Comparison of ENCODE assay signal across 8 cellular contexts in the genomic region with DNA sequence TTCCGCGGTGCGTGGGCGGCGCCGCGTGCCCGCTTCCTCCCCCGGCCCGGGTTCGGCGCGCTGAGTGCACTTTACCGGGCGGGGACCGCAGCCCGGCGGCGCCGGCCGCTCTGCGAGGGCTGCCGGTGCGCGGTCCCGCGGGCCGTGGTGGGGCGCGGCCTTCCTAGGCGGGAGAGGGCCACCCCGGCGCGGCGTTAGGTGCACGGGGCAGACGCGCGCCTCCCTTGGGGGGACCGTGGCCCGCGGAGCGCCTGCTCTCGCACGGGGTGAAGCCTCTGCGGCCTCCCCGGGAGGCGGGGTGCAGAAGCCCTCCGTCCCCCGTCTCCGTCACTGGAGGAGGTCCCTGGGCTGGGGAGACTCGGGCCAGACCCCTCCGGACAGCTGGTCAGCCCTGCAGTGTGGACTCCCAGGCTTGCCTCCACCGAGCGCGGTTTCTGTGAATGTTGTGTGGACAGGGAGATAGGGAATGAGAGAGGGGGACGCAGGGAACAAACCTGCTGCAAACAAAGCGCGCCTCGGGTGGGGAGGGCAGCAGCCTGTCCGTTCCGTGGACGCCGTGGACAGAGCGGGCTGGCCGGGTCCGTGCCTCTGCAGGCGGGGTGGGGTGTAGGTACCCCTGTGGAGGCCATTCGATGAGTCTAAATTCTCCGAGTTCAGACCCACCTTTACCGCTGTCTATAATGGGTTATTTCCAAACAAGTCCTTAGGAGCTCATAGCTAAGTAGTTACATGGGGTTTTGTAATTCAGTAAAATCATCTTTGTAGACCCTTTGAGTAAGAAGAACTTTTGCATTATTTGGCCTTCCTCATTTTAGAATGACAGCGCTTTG.
DNase-seq lines count a peak whose midpoint lies in the region; ATAC-seq and TF ChIP-seq lines count a peak whose summit lies in the region.

No MANE protein-coding gene starts in this region.

- H3K27me3 Mint-ChIP-seq in stimulated activated naive B cell treated with anti-CD40 and anti-IgM and Interleukin-4, amounts not matched to agents 10 μg/mL and 1 μg/mL and 100 μg/mL, for 72 hours: no peaks in the 10 kb centered on the region

- in situ Hi-C loops in KBM-7 (cut with MboI; ENCODE audit: low pct_unique_long_range_greater_than_20kb, low sequenced_read_pairs): no loop called here

- peaks cover 23 to 26% of the 10 kb centered on the region in 2 donors for H3K4me1 Mint-ChIP-seq in stimulated activated naive B cell treated with anti-CD40 and anti-IgM and Interleukin-4, amounts not matched to agents 10 μg/mL and 1 μg/mL and 100 μg/mL, for 72 hours

- H3K9me3 Mint-ChIP-seq in stimulated activated naive B cell treated with anti-CD40 and anti-IgM and Interleukin-4, amounts not matched to agents 10 μg/mL and 1 μg/mL and 100 μg/mL, for 72 hours: no peaks in the 10 kb centered on the region

- H3K27ac Mint-ChIP-seq in stimulated activated naive B cell treated with anti-CD40 and anti-IgM and Interleukin-4, amounts not matched to agents 10 μg/mL and 1 μg/mL and 100 μg/mL, for 72 hours: peak overlapping the region; percentile 6

- H3K4me3 Mint-ChIP-seq in stimulated activated naive B cell treated with anti-CD40 and anti-IgM and Interleukin-4, amounts not matched to agents 10 μg/mL and 1 μg/mL and 100 μg/mL, for 72 hours: peak overlapping the region; percentile 84 to 90

- H3K36me3 Mint-ChIP-seq in stimulated activated naive B cell treated with anti-CD40 and anti-IgM and Interleukin-4, amounts not matched to agents 10 μg/mL and 1 μg/mL and 100 μg/mL, for 72 hours: peaks cover 11 to 19% of the 10 kb centered on the region in 2 donors

- H3K4me3 ChIP-seq in GM12864 (ENCODE audit: low read depth, low read length): peak overlapping the region; percentile 67

- no peak for TF ChIP-seq CTCF in GM12864 (IDR thresholded peaks at IDR 0.05; ENCODE audit: low read depth, low read length, missing control alignments)

- no peak for DNase-seq in GM12864 (ENCODE audit: low read depth)
- peak; percentile 20 for DNase-seq in KBM-7
- peak; percentile 53 for DNase-seq in astrocyte of the hippocampus (ENCODE audit: low read depth, low spot score)
- DNase-seq in iris pigment epithelial cell (ENCODE audit: low read depth): peak; percentile 21
- no peak for DNase-seq in stimulated activated naive B cell treated with anti-CD40 and anti-IgM and Interleukin-4, amounts not matched to agents 10 μg/mL and 1 μg/mL and 100 μg/mL, for 72 hours
- DNase-seq in NCI-H2171 (lab: John Stamatoyannopoulos, UW): no peak
- DNase-seq in NCI-H2107 (lab: John Stamatoyannopoulos, UW): no peak

- ATAC-seq in GM21717 (IDR thresholded peaks at IDR 0.05; ENCODE audit: unreplicated experiment): peak; percentile 20
- ATAC-seq in stimulated activated naive B cell treated with anti-CD40 and anti-IgM and Interleukin-4, amounts not matched to agents 10 μg/mL and 1 μg/mL and 100 μg/mL, for 72 hours (replicated peaks): peak; percentile 37 to 52

Comparison
In these comparisons a context has a peak if more than half of its experiments do, and no peak if none do; other contexts are left out.
1. DNase-seq: peak in KBM-7 (single experiment), astrocyte of the hippocampus (single experiment) and iris pigment epithelial cell (single experiment); none in GM12864 (single experiment), stimulated activated naive B cell treated with anti-CD40 and anti-IgM and Interleukin-4, amounts not matched to agents 10 μg/mL and 1 μg/mL and 100 μg/mL, for 72 hours (single experiment), NCI-H2171 (single experiment) and NCI-H2107 (single experiment).